29 cellular contexts compared by ENCODE assay signal in the genomic region with DNA sequence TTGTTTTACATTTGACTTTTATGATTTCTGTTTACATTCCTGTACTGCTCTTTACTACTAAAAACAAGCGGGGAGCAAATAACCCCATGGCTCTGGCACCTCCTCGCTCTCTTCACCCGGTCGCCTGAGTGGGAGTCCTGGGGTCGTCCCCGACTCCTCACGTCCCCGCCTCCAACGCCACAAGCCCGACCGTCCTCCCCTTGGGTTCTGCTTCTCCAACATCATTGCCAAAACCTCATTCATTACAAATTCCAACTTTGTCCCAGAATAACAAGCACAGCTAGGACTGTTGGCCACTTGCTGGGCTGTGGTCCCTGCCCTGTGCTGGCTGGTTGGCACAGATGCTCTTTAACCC. TPM values are rescaled to one million over a fixed set of nuclear protein-coding genes. Genes with fewer than 3 reads are reported as not detected.
DNase-seq lines count a peak whose midpoint lies in the region; ATAC-seq and TF ChIP-seq lines count a peak whose summit lies in the region.
"Had no signal": no experiment of that assay in that cellular context is flagged by ENCODE, and none has a peak within 500 bp of the region (broad histone marks: within the 10 kb centered on the region; RNA-seq: fewer than 3 reads in every experiment).

No MANE protein-coding gene starts in this region.

- intact Hi-C loops in sigmoid colon (cut with DNase I): no loop called here

- no peak overlapping the region for H3K27ac ChIP-seq in BLaER1 treated with 17β-estradiol and CSF1 and Interleukin-3, amounts not matched to agents 10 nM and 100 nM
- no peak overlapping the region for H3K27ac ChIP-seq in sigmoid colon
- H3K27ac ChIP-seq: breast epithelium, left lung, stomach, thyroid gland had no signal

- no peak for TF ChIP-seq POLR2A in sigmoid colon (IDR thresholded peaks at IDR 0.05)

- 76 to 77% methylated on average over 11 of the region's 11 CpGs for WGBS in sigmoid colon, 2 donors

- H3K4me3 Mint-ChIP-seq in glutamatergic neuron (ENCODE audit: unreplicated experiment): peak overlapping the region; percentile 16
- H3K4me3 Mint-ChIP-seq: activated B cell treated with CpG ODN at 0.5 μM for 24 hours; activated naive CD8-positive, alpha-beta T cell; CD4-positive, CD25-positive, alpha-beta regulatory T cell; neural crest cell; T-cell had no signal

- H3K4me1 ChIP-seq in BLaER1 treated with 17β-estradiol and CSF1 and Interleukin-3, amounts not matched to agents 10 nM and 100 nM: peaks cover 18 to 56% (median 50%) of the 10 kb centered on the region in 10 experiments
- no peaks in the 10 kb centered on the region for H3K4me1 ChIP-seq in sigmoid colon
- H3K4me1 ChIP-seq: breast epithelium, left lung, stomach, thyroid gland had no signal

- H3K27me3 ChIP-seq in BLaER1 treated with 17β-estradiol and CSF1 and Interleukin-3, amounts not matched to agents 10 nM and 100 nM: peaks cover 0 to 53% (median 9%) of the 10 kb centered on the region in 11 experiments; a peak in 16 of 22 replicates
- peaks cover 0 to 57% (median 22%) of the 10 kb centered on the region in 3 donors for H3K27me3 ChIP-seq in sigmoid colon
- H3K27me3 ChIP-seq: breast epithelium, thyroid gland had no signal

- no peak overlapping the region for H3K4me3 ChIP-seq in BLaER1 treated with 17β-estradiol and CSF1 and Interleukin-3, amounts not matched to agents 10 nM and 100 nM
- H3K4me3 ChIP-seq in sigmoid colon: no peak overlapping the region
- H3K4me3 ChIP-seq: left lung, stomach, thyroid gland had no signal

- no peaks in the 10 kb centered on the region for H3K4me1 Mint-ChIP-seq in glutamatergic neuron (ENCODE audit: low read depth, unreplicated experiment)
- H3K4me1 Mint-ChIP-seq: activated B cell treated with CpG ODN at 0.5 μM for 24 hours, T-cell had no signal

- DNase-seq in glutamatergic neuron (no peak), sigmoid colon (peak; percentile 5), superior temporal gyrus (ENCODE audit: extremely low spot score) (no peak)
- no peak for DNase-seq in NK-92 treated with Interleukin-12 subunit alpha and Interleukin-12 subunit beta, amount 100 ng/mL, for 24 hours (lab: John Stamatoyannopoulos, UW)
- DNase-seq: activated B cell treated with CpG ODN at 0.5 μM for 24 hours; CD4-positive, CD25-positive, alpha-beta regulatory T cell; DMS79 treated with DMSO at 0.1 percent for 48 hours; effector CD8-positive, alpha-beta T cell; GF-D8; mesendoderm; MV-4-11; NCI-H146; NCI-H2107; NCI-H446 treated with DMSO at 0.1 percent for 48 hours; NCI-H82; stimulated activated CD4-positive, alpha-beta T cell treated with anti-CD3 and anti-CD28 coated beads, Interleukin-12 subunit alpha, Interleukin-12 subunit beta, amount 100 ng/mL, for 4 hours; stimulated activated CD4-positive, alpha-beta T cell treated with anti-CD3 and anti-CD28 coated beads, Interleukin-2, amount 100 ng/mL, for 48 hours; stomach; T-cell; thyroid gland had no signal

- no peak overlapping the region for H3K9ac ChIP-seq in BLaER1 treated with 17β-estradiol and CSF1 and Interleukin-3, amounts not matched to agents 10 nM and 100 nM

- H3K36me3 ChIP-seq in BLaER1 treated with 17β-estradiol and CSF1 and Interleukin-3, amounts not matched to agents 10 nM and 100 nM: no peaks in the 10 kb centered on the region
- H3K36me3 ChIP-seq in sigmoid colon: no peaks in the 10 kb centered on the region
- H3K36me3 ChIP-seq: breast epithelium, left lung, stomach, thyroid gland had no signal

- peaks cover 2% of the 10 kb centered on the region for H3K27me3 Mint-ChIP-seq in glutamatergic neuron (ENCODE audit: unreplicated experiment)

- peaks cover 0 to 3% (median 0%) of the 10 kb centered on the region in 11 experiments; a peak in 2 of 22 replicates for H3K9me3 ChIP-seq in BLaER1 treated with 17β-estradiol and CSF1 and Interleukin-3, amounts not matched to agents 10 nM and 100 nM (replicated peaks in 1 of 11)
- H3K9me3 ChIP-seq in sigmoid colon: no peaks in the 10 kb centered on the region
- H3K9me3 ChIP-seq: breast epithelium, left lung, stomach, thyroid gland had no signal

- peak overlapping the region in 8 of 11 experiments; percentile 69 to 90 (median 78); a peak in 13 of 22 replicates for H3K4me2 ChIP-seq in BLaER1 treated with 17β-estradiol and CSF1 and Interleukin-3, amounts not matched to agents 10 nM and 100 nM

- TF ChIP-seq EP300 in sigmoid colon (IDR thresholded peaks at IDR 0.05): no peak

- peaks cover 4% of the 10 kb centered on the region for H3K9me3 Mint-ChIP-seq in glutamatergic neuron (ENCODE audit: unreplicated experiment)
- H3K9me3 Mint-ChIP-seq: activated B cell treated with CpG ODN at 0.5 μM for 24 hours; CD4-positive, CD25-positive, alpha-beta regulatory T cell; neural crest cell; T-cell had no signal

- peaks cover 0 to 7% (median 0%) of the 10 kb centered on the region in 11 experiments; a peak in 2 of 22 replicates for H4K20me1 ChIP-seq in BLaER1 treated with 17β-estradiol and CSF1 and Interleukin-3, amounts not matched to agents 10 nM and 100 nM

- ATAC-seq in GM18498 (IDR thresholded peaks at IDR 0.05; ENCODE audit: unreplicated experiment) (peak; percentile 5), HG02623 (IDR thresholded peaks at IDR 0.05; ENCODE audit: unreplicated experiment) (no peak)
- ATAC-seq: HCT116, left lung, right cardiac atrium, T-cell had no signal

- TF ChIP-seq CTCF in glutamatergic neuron (IDR thresholded peaks at IDR 0.05; ENCODE audit: partially characterized antibody, unreplicated experiment) (no peak), sigmoid colon (IDR thresholded peaks at IDR 0.05) (no peak)

- no peaks in the 10 kb centered on the region for H3K36me3 Mint-ChIP-seq in glutamatergic neuron (ENCODE audit: unreplicated experiment)
- H3K36me3 Mint-ChIP-seq: activated naive CD8-positive, alpha-beta T cell; CD4-positive, CD25-positive, alpha-beta regulatory T cell; T-cell had no signal

- no peak overlapping the region for H3K27ac Mint-ChIP-seq in glutamatergic neuron (ENCODE audit: unreplicated experiment)
- H3K27ac Mint-ChIP-seq: activated B cell treated with CpG ODN at 0.5 μM for 24 hours; activated naive CD8-positive, alpha-beta T cell; CD4-positive, CD25-positive, alpha-beta regulatory T cell had no signal

RNA-seq across cellular contexts. Expression of a gene that starts 35.1 kb away (rescaled TPM):
- 40.0 TPM for total RNA-seq in glutamatergic neuron (ENCODE audit: unreplicated experiment)
- total RNA-seq in sigmoid colon: 10 to 100 TPM; 32.4 to 59.4 (median 49.2) TPM
- 10 to 100 TPM; 65.9 to 77.9 (median 70.9) TPM for polyA plus RNA-seq in sigmoid colon

RNA-seq across cellular contexts. Expression of a gene that starts 36.6 kb away (rescaled TPM):
- total RNA-seq in glutamatergic neuron (ENCODE audit: unreplicated experiment) (40.3 TPM), sigmoid colon (10 to 100 TPM; 34.9 to 82.6 (median 55.4) TPM)
- polyA plus RNA-seq in sigmoid colon: 100 to 1,000 TPM in 2 of 3 donors, 10 to 100 TPM in 1; 94.0 to 156 (median 111) TPM
